ENCODE assay signal across 16 cellular contexts in the genomic region with DNA sequence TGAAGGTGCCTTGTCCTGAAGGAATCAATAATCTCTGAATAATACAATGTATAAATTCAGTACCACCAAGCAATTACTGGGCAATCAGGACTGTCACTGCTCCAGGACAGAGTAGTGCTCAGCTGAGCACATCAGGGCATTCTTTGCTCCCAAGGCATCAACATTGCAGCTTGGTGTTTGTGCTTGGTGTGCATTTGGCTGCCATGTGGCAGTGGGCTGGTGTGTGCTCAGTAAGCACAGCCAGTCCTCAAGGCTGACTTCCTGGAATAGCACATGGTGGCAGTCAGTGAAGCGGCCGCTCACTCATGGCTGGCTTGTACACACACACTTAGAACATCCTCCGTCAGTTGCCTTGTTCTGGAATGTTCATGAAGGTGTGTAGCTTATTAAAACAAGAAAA.
"Had no signal": no experiment of that assay in that cellular context is flagged by ENCODE, and none has a peak within 500 bp of the region (broad histone marks: within the 10 kb centered on the region; RNA-seq: fewer than 3 reads in every experiment).

No MANE protein-coding gene starts in this region.

- H3K4me1 ChIP-seq: heart right ventricle, upper lobe of left lung, uterus had no signal

- H3K4me3 ChIP-seq: coronary artery, heart right ventricle, smooth muscle cell, upper lobe of left lung, uterus had no signal

- H3K4me2 ChIP-seq: smooth muscle cell had no signal

- H3K27ac ChIP-seq: coronary artery, heart right ventricle, neutrophil, upper lobe of left lung, uterus had no signal

- H3K36me3 ChIP-seq: heart right ventricle, neutrophil, upper lobe of left lung, uterus had no signal

- ATAC-seq: heart right ventricle; naive thymus-derived CD4-positive, alpha-beta T cell; right cardiac atrium had no signal

- H3K27me3 ChIP-seq: neutrophil, upper lobe of left lung, uterus had no signal

- DNase-seq: effector CD4-positive, alpha-beta T cell; endodermal cell; erythroblast; heart right ventricle; kidney glomerular epithelial cell; mammary epithelial cell; naive thymus-derived CD4-positive, alpha-beta T cell; nephron progenitor cell; right cardiac atrium; stimulated activated CD4-positive, alpha-beta T cell treated with anti-CD3 and anti-CD28 coated beads, Interleukin-2, amount 100 ng/mL, for 48 hours; stimulated activated naive CD4-positive, alpha-beta T cell treated with Interleukin-2 at 50 U/mL for 16 hours; upper lobe of left lung; uterus had no signal

- H3K9me3 ChIP-seq: heart right ventricle, neutrophil, upper lobe of left lung, uterus had no signal
